Comparison of ENCODE assay signal across 3 cellular contexts in genomic region chr12:121064586-121064985, GRCh38. TPM values are rescaled to one million over a fixed set of nuclear protein-coding genes. Genes with fewer than 3 reads are reported as not detected.
"Had no signal": no experiment of that assay in that cellular context is flagged by ENCODE, and none has a peak within 500 bp of the region (broad histone marks: within the 10 kb centered on the region; RNA-seq: fewer than 3 reads in every experiment).

No MANE protein-coding gene starts in this region.

RNA-seq across cellular contexts. Expression of gene OASL, which starts 25.5 kb away (rescaled TPM):
- total RNA-seq: neural crest cell, progenitor cell of endocrine pancreas, smooth muscle cell had no signal
- polyA plus RNA-seq: smooth muscle cell had no signal
